ENCODE assay signal across 2 cellular contexts in the genomic region with DNA sequence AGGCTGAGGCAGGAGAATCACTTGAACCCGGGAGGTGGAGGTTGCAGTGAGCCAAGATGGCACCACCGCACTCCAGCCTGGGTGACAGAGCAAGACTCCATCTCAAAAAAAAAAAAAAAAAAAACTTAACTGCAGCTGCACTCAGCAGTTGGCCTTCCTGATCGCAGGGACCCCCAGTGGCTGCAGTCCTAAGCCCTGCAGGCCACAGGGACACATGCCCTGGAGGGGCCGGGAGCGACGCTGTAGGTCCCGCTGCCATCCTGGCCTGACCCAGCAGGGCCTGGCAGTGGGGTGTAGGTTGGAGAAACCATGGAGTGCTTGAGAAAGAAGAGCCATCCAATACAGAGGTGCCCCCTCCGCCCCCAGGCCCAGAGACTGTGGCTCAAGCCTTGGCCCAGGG. TPM values are rescaled to one million over a fixed set of nuclear protein-coding genes. Genes with fewer than 3 reads are reported as not detected.
"Had no signal": no experiment of that assay in that cellular context is flagged by ENCODE, and none has a peak within 500 bp of the region (broad histone marks: within the 10 kb centered on the region; RNA-seq: fewer than 3 reads in every experiment).

No MANE protein-coding gene starts in this region.

RNA-seq across cellular contexts. Expression of a gene that starts 15.1 kb away (rescaled TPM):
- total RNA-seq: GM23248 had no signal
- polyA plus RNA-seq: GM23248, IgD-negative memory B cell had no signal

RNA-seq across cellular contexts. Expression of a gene that starts 29.2 kb away (rescaled TPM):
- polyA plus RNA-seq: IgD-negative memory B cell had no signal

RNA-seq across cellular contexts. Expression of a gene that starts 55.5 kb away (rescaled TPM):
- polyA plus RNA-seq: IgD-negative memory B cell had no signal
